ENCODE assay signal across 20 cellular contexts in the genomic region with DNA sequence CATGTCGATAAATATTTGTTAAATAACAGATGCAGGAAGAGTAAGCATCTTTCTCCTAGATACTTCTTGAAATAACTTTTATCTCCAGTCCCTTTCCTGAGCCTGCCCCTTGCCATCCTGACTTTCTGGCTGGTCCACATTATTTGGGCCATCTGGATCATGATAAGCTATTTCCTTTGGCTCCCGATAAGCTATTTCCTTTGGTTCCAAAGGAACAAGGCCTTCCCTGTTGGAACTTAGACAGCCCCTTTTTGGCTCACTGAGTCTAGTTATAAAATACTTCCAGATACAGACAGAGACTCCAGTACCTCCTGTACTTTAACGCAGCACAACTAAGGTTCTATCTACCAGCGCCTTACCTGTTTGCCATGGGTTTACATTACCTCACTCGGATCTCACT.
"Had no signal": no experiment of that assay in that cellular context is flagged by ENCODE, and none has a peak within 500 bp of the region (broad histone marks: within the 10 kb centered on the region; RNA-seq: fewer than 3 reads in every experiment).

No MANE protein-coding gene starts in this region.

- H3K4me2 ChIP-seq: smooth muscle cell had no signal

- DNase-seq: activated B cell treated with CpG ODN at 0.5 μM for 24 hours; activated CD8-positive, alpha-beta memory T cell treated with anti-CD3 and anti-CD28 coated beads, Interleukin-2, amount 10 ng/mL, durations not matched to agents 7 days and 5 days; activated CD8-positive, alpha-beta T cell treated with anti-CD3 and anti-CD28 coated beads, Interleukin-2, amount 10 ng/mL, durations not matched to agents 7 days and 5 days; activated naive CD8-positive, alpha-beta T cell treated with anti-CD3 and anti-CD28 coated beads, Interleukin-2, amount 50 U/mL, for 24 hours; activated T-cell treated with anti-CD3 and anti-CD28 coated beads, Interleukin-2, amount 50 U/mL, for 48 hours; amygdala; central memory CD4-positive, alpha-beta T cell; effector CD8-positive, alpha-beta T cell; erythroblast; head of caudate nucleus; left lung; mammary epithelial cell; stimulated activated CD4-positive, alpha-beta T cell treated with anti-CD3 and anti-CD28 coated beads, Interleukin-15, amount 100 ng/mL, for 24 hours; stimulated activated CD4-positive, alpha-beta T cell treated with anti-CD3 and anti-CD28 coated beads, Interleukin-2, amount 100 ng/mL, for 24 hours; stimulated activated naive B cell treated with anti-CD40 and anti-IgM and Interleukin-4, amounts not matched to agents 10 μg/mL and 1 μg/mL and 100 μg/mL, for 72 hours; stomach; T-helper 1 cell; tibial artery had no signal

- H3K27me3 ChIP-seq: gastroesophageal sphincter, left lung, stomach, tibial artery had no signal

- ATAC-seq: activated CD8-positive, alpha-beta memory T cell treated with anti-CD3 and anti-CD28 coated beads, Interleukin-2, amount 10 ng/mL, durations not matched to agents 7 days and 5 days; activated CD8-positive, alpha-beta T cell treated with anti-CD3 and anti-CD28 coated beads, Interleukin-2, amount 10 ng/mL, durations not matched to agents 7 days and 5 days; activated naive CD8-positive, alpha-beta T cell treated with anti-CD3 and anti-CD28 coated beads, Interleukin-2, amount 50 U/mL, for 24 hours; gastroesophageal sphincter; left lung; stimulated activated naive B cell treated with anti-CD40 and anti-IgM and Interleukin-4, amounts not matched to agents 10 μg/mL and 1 μg/mL and 100 μg/mL, for 72 hours had no signal

- H3K36me3 ChIP-seq: gastroesophageal sphincter, left lung, stomach, tibial artery had no signal

- H3K4me3 ChIP-seq: gastroesophageal sphincter, left lung, smooth muscle cell, stomach, tibial artery had no signal

- H3K27ac ChIP-seq: gastroesophageal sphincter, left lung, stomach, tibial artery had no signal

- H3K4me1 ChIP-seq: left lung, stomach had no signal

- H3K9me3 ChIP-seq: gastroesophageal sphincter, left lung, stomach, tibial artery had no signal
